Comparison of ENCODE assay signal across 18 cellular contexts in genomic region chr1:11143907-11144306, GRCh38. TPM values are rescaled to one million over a fixed set of nuclear protein-coding genes. Genes with fewer than 3 reads are reported as not detected.
DNase-seq lines count a peak whose midpoint lies in the region; ATAC-seq and TF ChIP-seq lines count a peak whose summit lies in the region.
"Had no signal": no experiment of that assay in that cellular context is flagged by ENCODE, and none has a peak within 500 bp of the region (broad histone marks: within the 10 kb centered on the region; RNA-seq: fewer than 3 reads in every experiment).

No MANE protein-coding gene starts in this region.

- DNase-seq in activated CD8-positive, alpha-beta T cell treated with anti-CD3 and anti-CD28 coated beads for 36 hours = peak; percentile 24
- DNase-seq in activated CD8-positive, alpha-beta T cell treated with anti-CD3 and anti-CD28 coated beads, Interleukin-2, amount 10 ng/mL, durations not matched to agents 7 days and 5 days = no peak
- DNase-seq in activated T-helper 1 cell treated with anti-CD3 and anti-CD28 coated beads, Interleukin-12 subunit alpha, Interleukin-12 subunit beta, Interleukin-2, Interleukin-4 antibody, amounts not matched to agents 30 ng/mL and 10 ng/mL and 1 ng/mL, durations not matched to agents 14 hours and 24 hours and 36 hours (ENCODE audit: low spot score) = no peak
- peak; percentile 55 to 90 for DNase-seq in dermis microvascular lymphatic vessel endothelial cell (ENCODE audit: low read depth in 2 of 2)
- DNase-seq in stimulated activated effector memory CD8-positive, alpha-beta T cell treated with anti-CD3 and anti-CD28 coated beads, Interleukin-12 subunit alpha, Interleukin-12 subunit beta, amount 100 ng/mL, for 72 hours (ENCODE audit: low spot score in 2 of 2) = no peak
- DNase-seq in MG63 = no peak
- no peak for DNase-seq in SIG-M5 treated with dmso at 0.1 percent for 504 hours (lab: John Stamatoyannopoulos, UW; ENCODE audit: unreplicated experiment)
- DNase-seq: CD8-positive, alpha-beta T cell; DND-41; foreskin melanocyte; mesenchymal stem cell; MV-4-11; NCI-H69 had no signal

- CTCF ChIA-PET in activated CD8-positive, alpha-beta T cell treated with anti-CD3 and anti-CD28 coated beads for 36 hours (lab: Charles Lee) = interaction anchor here (1.1 to 1.3 kb wide), 2 partner anchors 106 to 112 kb away, joined by 3 to 6 read pairs; no protein-coding TSS in a partner anchor
- CTCF ChIA-PET in activated CD8-positive, alpha-beta T cell treated with anti-CD3 and anti-CD28 coated beads, Interleukin-2, amount 10 ng/mL, durations not matched to agents 7 days and 5 days (lab: Charles Lee) = interaction anchor here (0.7 kb wide), 1 partner anchor 106 kb away, joined by 3 read pairs; no protein-coding TSS in a partner anchor

- no peaks in the 10 kb centered on the region for H3K27me3 ChIP-seq in MG63
- H3K27me3 ChIP-seq: adrenal gland had no signal

- no peaks in the 10 kb centered on the region for H3K9me3 Mint-ChIP-seq in activated CD8-positive, alpha-beta T cell treated with anti-CD3 and anti-CD28 coated beads for 36 hours
- no peaks in the 10 kb centered on the region for H3K9me3 Mint-ChIP-seq in activated CD8-positive, alpha-beta T cell treated with anti-CD3 and anti-CD28 coated beads, Interleukin-2, amount 10 ng/mL, durations not matched to agents 7 days and 5 days (ENCODE audit: insufficient read depth)
- H3K9me3 Mint-ChIP-seq in activated T-helper 1 cell treated with anti-CD3 and anti-CD28 coated beads, Interleukin-12 subunit alpha, Interleukin-12 subunit beta, Interleukin-2, Interleukin-4 antibody, amounts not matched to agents 30 ng/mL and 10 ng/mL and 1 ng/mL, durations not matched to agents 14 hours and 24 hours and 36 hours = no peaks in the 10 kb centered on the region
- no peaks in the 10 kb centered on the region for H3K9me3 Mint-ChIP-seq in stimulated activated effector memory CD8-positive, alpha-beta T cell treated with anti-CD3 and anti-CD28 coated beads, Interleukin-12 subunit alpha, Interleukin-12 subunit beta, amount 100 ng/mL, for 72 hours
- H3K9me3 Mint-ChIP-seq: CD8-positive, alpha-beta T cell; nephron had no signal

- peaks cover 20% of the 10 kb centered on the region for H3K36me3 ChIP-seq in MG63

- no peak overlapping the region for H3K4me3 Mint-ChIP-seq in activated CD8-positive, alpha-beta T cell treated with anti-CD3 and anti-CD28 coated beads for 36 hours
- H3K4me3 Mint-ChIP-seq in activated CD8-positive, alpha-beta T cell treated with anti-CD3 and anti-CD28 coated beads, Interleukin-2, amount 10 ng/mL, durations not matched to agents 7 days and 5 days = no peak overlapping the region
- H3K4me3 Mint-ChIP-seq in activated T-helper 1 cell treated with anti-CD3 and anti-CD28 coated beads, Interleukin-12 subunit alpha, Interleukin-12 subunit beta, Interleukin-2, Interleukin-4 antibody, amounts not matched to agents 30 ng/mL and 10 ng/mL and 1 ng/mL, durations not matched to agents 14 hours and 24 hours and 36 hours = peak overlapping the region; percentile 16
- no peak overlapping the region for H3K4me3 Mint-ChIP-seq in stimulated activated effector memory CD8-positive, alpha-beta T cell treated with anti-CD3 and anti-CD28 coated beads, Interleukin-12 subunit alpha, Interleukin-12 subunit beta, amount 100 ng/mL, for 72 hours
- H3K4me3 Mint-ChIP-seq: CD8-positive, alpha-beta T cell; nephron had no signal

- peaks cover 27% of the 10 kb centered on the region for H3K36me3 Mint-ChIP-seq in activated CD8-positive, alpha-beta T cell treated with anti-CD3 and anti-CD28 coated beads for 36 hours (ENCODE audit: low read depth)
- H3K36me3 Mint-ChIP-seq in activated CD8-positive, alpha-beta T cell treated with anti-CD3 and anti-CD28 coated beads, Interleukin-2, amount 10 ng/mL, durations not matched to agents 7 days and 5 days (ENCODE audit: low read depth) = peaks cover 49% of the 10 kb centered on the region
- peaks cover 31% of the 10 kb centered on the region for H3K36me3 Mint-ChIP-seq in activated T-helper 1 cell treated with anti-CD3 and anti-CD28 coated beads, Interleukin-12 subunit alpha, Interleukin-12 subunit beta, Interleukin-2, Interleukin-4 antibody, amounts not matched to agents 30 ng/mL and 10 ng/mL and 1 ng/mL, durations not matched to agents 14 hours and 24 hours and 36 hours (ENCODE audit: low read depth)
- peaks cover 64% of the 10 kb centered on the region for H3K36me3 Mint-ChIP-seq in stimulated activated effector memory CD8-positive, alpha-beta T cell treated with anti-CD3 and anti-CD28 coated beads, Interleukin-12 subunit alpha, Interleukin-12 subunit beta, amount 100 ng/mL, for 72 hours

- no peaks in the 10 kb centered on the region for H3K27me3 Mint-ChIP-seq in activated CD8-positive, alpha-beta T cell treated with anti-CD3 and anti-CD28 coated beads for 36 hours
- no peaks in the 10 kb centered on the region for H3K27me3 Mint-ChIP-seq in activated CD8-positive, alpha-beta T cell treated with anti-CD3 and anti-CD28 coated beads, Interleukin-2, amount 10 ng/mL, durations not matched to agents 7 days and 5 days (ENCODE audit: low read depth)
- no peaks in the 10 kb centered on the region for H3K27me3 Mint-ChIP-seq in activated T-helper 1 cell treated with anti-CD3 and anti-CD28 coated beads, Interleukin-12 subunit alpha, Interleukin-12 subunit beta, Interleukin-2, Interleukin-4 antibody, amounts not matched to agents 30 ng/mL and 10 ng/mL and 1 ng/mL, durations not matched to agents 14 hours and 24 hours and 36 hours (ENCODE audit: insufficient read depth)

- no peak overlapping the region for H3K4me3 ChIP-seq in MG63
- H3K4me3 ChIP-seq: adrenal gland had no signal

- no peaks in the 10 kb centered on the region for H3K9me3 ChIP-seq in MG63
- H3K9me3 ChIP-seq: adrenal gland had no signal

- no peak for TF ChIP-seq CTCF in activated CD8-positive, alpha-beta T cell treated with anti-CD3 and anti-CD28 coated beads for 36 hours (IDR thresholded peaks at IDR 0.05)

- peaks cover 26% of the 10 kb centered on the region for H3K4me1 Mint-ChIP-seq in activated CD8-positive, alpha-beta T cell treated with anti-CD3 and anti-CD28 coated beads for 36 hours (ENCODE audit: low read depth)
- H3K4me1 Mint-ChIP-seq in activated CD8-positive, alpha-beta T cell treated with anti-CD3 and anti-CD28 coated beads, Interleukin-2, amount 10 ng/mL, durations not matched to agents 7 days and 5 days (ENCODE audit: low read depth) = peaks cover 6% of the 10 kb centered on the region
- H3K4me1 Mint-ChIP-seq in activated T-helper 1 cell treated with anti-CD3 and anti-CD28 coated beads, Interleukin-12 subunit alpha, Interleukin-12 subunit beta, Interleukin-2, Interleukin-4 antibody, amounts not matched to agents 30 ng/mL and 10 ng/mL and 1 ng/mL, durations not matched to agents 14 hours and 24 hours and 36 hours (ENCODE audit: low read depth) = peaks cover 23% of the 10 kb centered on the region
- H3K4me1 Mint-ChIP-seq in stimulated activated effector memory CD8-positive, alpha-beta T cell treated with anti-CD3 and anti-CD28 coated beads, Interleukin-12 subunit alpha, Interleukin-12 subunit beta, amount 100 ng/mL, for 72 hours = peaks cover 7% of the 10 kb centered on the region

- peak; percentile 77 for ATAC-seq in activated CD8-positive, alpha-beta T cell treated with anti-CD3 and anti-CD28 coated beads for 36 hours
- no peak for ATAC-seq in activated CD8-positive, alpha-beta T cell treated with anti-CD3 and anti-CD28 coated beads, Interleukin-2, amount 10 ng/mL, durations not matched to agents 7 days and 5 days
- ATAC-seq in stimulated activated effector memory CD8-positive, alpha-beta T cell treated with anti-CD3 and anti-CD28 coated beads, Interleukin-12 subunit alpha, Interleukin-12 subunit beta, amount 100 ng/mL, for 72 hours = peak; percentile 48
- ATAC-seq in HG03196 (IDR thresholded peaks at IDR 0.05; ENCODE audit: unreplicated experiment) = no peak
- ATAC-seq: CD8-positive, alpha-beta T cell; Panc1 had no signal

- POLR2A ChIA-PET in activated CD8-positive, alpha-beta T cell treated with anti-CD3 and anti-CD28 coated beads for 36 hours (lab: Charles Lee) = no interaction called here
- POLR2A ChIA-PET in activated CD8-positive, alpha-beta T cell treated with anti-CD3 and anti-CD28 coated beads, Interleukin-2, amount 10 ng/mL, durations not matched to agents 7 days and 5 days (lab: Charles Lee) = no interaction called here

- H3K27ac Mint-ChIP-seq in activated CD8-positive, alpha-beta T cell treated with anti-CD3 and anti-CD28 coated beads for 36 hours = peak overlapping the region; percentile 86
- no peak overlapping the region for H3K27ac Mint-ChIP-seq in activated CD8-positive, alpha-beta T cell treated with anti-CD3 and anti-CD28 coated beads, Interleukin-2, amount 10 ng/mL, durations not matched to agents 7 days and 5 days
- peak overlapping the region; percentile 89 for H3K27ac Mint-ChIP-seq in activated T-helper 1 cell treated with anti-CD3 and anti-CD28 coated beads, Interleukin-12 subunit alpha, Interleukin-12 subunit beta, Interleukin-2, Interleukin-4 antibody, amounts not matched to agents 30 ng/mL and 10 ng/mL and 1 ng/mL, durations not matched to agents 14 hours and 24 hours and 36 hours
- H3K27ac Mint-ChIP-seq in stimulated activated effector memory CD8-positive, alpha-beta T cell treated with anti-CD3 and anti-CD28 coated beads, Interleukin-12 subunit alpha, Interleukin-12 subunit beta, amount 100 ng/mL, for 72 hours = peak overlapping the region; percentile 89
- H3K27ac Mint-ChIP-seq: CD8-positive, alpha-beta T cell had no signal

- intact Hi-C loops in activated CD8-positive, alpha-beta T cell treated with anti-CD3 and anti-CD28 coated beads for 36 hours (cut with micrococcal nuclease) = no loop called here
- intact Hi-C loops in activated T-helper 1 cell treated with anti-CD3 and anti-CD28 coated beads, Interleukin-12 subunit alpha, Interleukin-12 subunit beta, Interleukin-2, Interleukin-4 antibody, amounts not matched to agents 30 ng/mL and 10 ng/mL and 1 ng/mL, durations not matched to agents 14 hours and 24 hours and 36 hours (cut with micrococcal nuclease) = loop anchor here (1.0 kb wide), 1 partner anchor 83 kb away; no protein-coding TSS in a partner anchor

RNA-seq across cellular contexts. Expression of gene EXOSC10, which starts 44.2 kb away (rescaled TPM):
- 10 to 100 TPM; 66.6 to 69.8 TPM for total RNA-seq in activated CD8-positive, alpha-beta T cell treated with anti-CD3 and anti-CD28 coated beads for 36 hours
- total RNA-seq in activated CD8-positive, alpha-beta T cell treated with anti-CD3 and anti-CD28 coated beads, Interleukin-2, amount 10 ng/mL, durations not matched to agents 7 days and 5 days = 10 to 100 TPM; 86.1 to 89.8 TPM
- 93.5 and 103 TPM in 2 replicates for total RNA-seq in activated T-helper 1 cell treated with anti-CD3 and anti-CD28 coated beads, Interleukin-12 subunit alpha, Interleukin-12 subunit beta, Interleukin-2, Interleukin-4 antibody, amounts not matched to agents 30 ng/mL and 10 ng/mL and 1 ng/mL, durations not matched to agents 14 hours and 24 hours and 36 hours
- total RNA-seq in dermis microvascular lymphatic vessel endothelial cell = 40.2 and 43.3 TPM in 2 replicates
- 45.6 and 55.2 TPM in 2 replicates for total RNA-seq in MG63 (2014; rRNA removed; shearing (Covaris generic); ENCODE audit: low replicate concordance)

RNA-seq across cellular contexts. Expression of gene ANGPTL7, which starts 45.2 kb away (rescaled TPM):
- not detected for total RNA-seq in activated CD8-positive, alpha-beta T cell treated with anti-CD3 and anti-CD28 coated beads for 36 hours
- total RNA-seq in activated CD8-positive, alpha-beta T cell treated with anti-CD3 and anti-CD28 coated beads, Interleukin-2, amount 10 ng/mL, durations not matched to agents 7 days and 5 days = not detected
- total RNA-seq in activated T-helper 1 cell treated with anti-CD3 and anti-CD28 coated beads, Interleukin-12 subunit alpha, Interleukin-12 subunit beta, Interleukin-2, Interleukin-4 antibody, amounts not matched to agents 30 ng/mL and 10 ng/mL and 1 ng/mL, durations not matched to agents 14 hours and 24 hours and 36 hours = not detected in 2 replicates
- total RNA-seq in dermis microvascular lymphatic vessel endothelial cell = not detected in 2 replicates
- not detected in 2 replicates for total RNA-seq in MG63 (2014; rRNA removed; shearing (Covaris generic); ENCODE audit: low replicate concordance)
- total RNA-seq: CD8-positive, alpha-beta T cell; pulmonary artery endothelial cell had no signal

Comparison
In these comparisons a context has a peak if more than half of its experiments do, and no peak if none do; other contexts are left out.
1. ATAC-seq: peak in activated CD8-positive, alpha-beta T cell treated with anti-CD3 and anti-CD28 coated beads for 36 hours (single experiment) and stimulated activated effector memory CD8-positive, alpha-beta T cell treated with anti-CD3 and anti-CD28 coated beads, Interleukin-12 subunit alpha, Interleukin-12 subunit beta, amount 100 ng/mL, for 72 hours (single experiment); none in activated CD8-positive, alpha-beta T cell treated with anti-CD3 and anti-CD28 coated beads, Interleukin-2, amount 10 ng/mL, durations not matched to agents 7 days and 5 days (single experiment) and HG03196 (single experiment).
2. DNase-seq: peak in activated CD8-positive, alpha-beta T cell treated with anti-CD3 and anti-CD28 coated beads for 36 hours (single experiment) and dermis microvascular lymphatic vessel endothelial cell (2 of 2); none in activated CD8-positive, alpha-beta T cell treated with anti-CD3 and anti-CD28 coated beads, Interleukin-2, amount 10 ng/mL, durations not matched to agents 7 days and 5 days (single experiment), activated T-helper 1 cell treated with anti-CD3 and anti-CD28 coated beads, Interleukin-12 subunit alpha, Interleukin-12 subunit beta, Interleukin-2, Interleukin-4 antibody, amounts not matched to agents 30 ng/mL and 10 ng/mL and 1 ng/mL, durations not matched to agents 14 hours and 24 hours and 36 hours (single experiment), stimulated activated effector memory CD8-positive, alpha-beta T cell treated with anti-CD3 and anti-CD28 coated beads, Interleukin-12 subunit alpha, Interleukin-12 subunit beta, amount 100 ng/mL, for 72 hours (0 of 2), MG63 (single experiment) and SIG-M5 treated with dmso at 0.1 percent for 504 hours (single experiment).